In genomic region chrX:16836371-16836770, GRCh38 we compare ENCODE assay signal across 7 cellular contexts. TPM values are rescaled to one million over a fixed set of nuclear protein-coding genes. Genes with fewer than 3 reads are reported as not detected.
DNase-seq lines count a peak whose midpoint lies in the region; TF ChIP-seq lines count a peak whose summit lies in the region.

No MANE protein-coding gene starts in this region.

- DNase-seq in GM13976 (ENCODE audit: low spot score) = peak; percentile 12
- DNase-seq in MM.1S = no peak
- peak; percentile 71 for DNase-seq in ecto neural progenitor cell (ENCODE audit: low spot score)
- DNase-seq in trophoblast cell = peak; percentile 29 to 67
- DNase-seq in T1000 (lab: John Stamatoyannopoulos, UW) = no peak
- no peak for DNase-seq in NCI-H524 treated with DMSO at 0.1 percent for 48 hours (lab: John Stamatoyannopoulos, UW)
- no peak for DNase-seq in NCI-H446 treated with DMSO at 0.1 percent for 48 hours (lab: John Stamatoyannopoulos, UW)

- no peaks in the 10 kb centered on the region for H3K9me2 ChIP-seq in MM.1S (replicated peaks; ENCODE audit: insufficient read depth, low read length)

- H3K14ac ChIP-seq in trophoblast cell (ENCODE audit: low read length) = no peak overlapping the region

- no peak overlapping the region for H4K91ac ChIP-seq in trophoblast cell (ENCODE audit: low read depth, low read length)

- H3K36me3 ChIP-seq in MM.1S (replicated peaks; ENCODE audit: insufficient read depth, low read length) (no peaks in the 10 kb centered on the region), trophoblast cell (ENCODE audit: control insufficient read depth in 1 of 2, insufficient read depth in 2 of 2, low read length in 2 of 2) (peaks cover 13 to 17% of the 10 kb centered on the region in 2 experiments)

- in situ Hi-C loops in GM13976 (cut with MboI; ENCODE audit: low sequenced_read_pairs, unreplicated experiment) = no loop called here

- H4K12ac ChIP-seq in trophoblast cell (ENCODE audit: low read depth, low read length) = no peak overlapping the region

- H3K27ac ChIP-seq in MM.1S (ENCODE audit: low read length) (no peak overlapping the region), trophoblast cell (ENCODE audit: low read depth, low read length) (no peak overlapping the region)

- no peak overlapping the region for H3K23ac ChIP-seq in trophoblast cell (ENCODE audit: low read length)

- no peak overlapping the region for H2AFZ ChIP-seq in MM.1S (ENCODE audit: low read length)
- no peak overlapping the region for H2AFZ ChIP-seq in trophoblast cell (ENCODE audit: insufficient read depth, low read length, poor library complexity)

- H3K4me2 ChIP-seq in MM.1S (ENCODE audit: low read depth, low read length) (no peak overlapping the region), trophoblast cell (ENCODE audit: low read length) (no peak overlapping the region)

- no peaks in the 10 kb centered on the region; the same call in 1 of the 2 replicates for H3F3A ChIP-seq in MM.1S (ENCODE audit: insufficient read depth, low read length)

- H3K79me2 ChIP-seq in MM.1S (ENCODE audit: low read length) = no peaks in the 10 kb centered on the region
- no peaks in the 10 kb centered on the region for H3K79me2 ChIP-seq in trophoblast cell (ENCODE audit: control insufficient read depth, insufficient read depth, low read length, poor library complexity)

- H2BK12ac ChIP-seq in trophoblast cell (ENCODE audit: low read length) = no peak overlapping the region

- H4K20me1 ChIP-seq in MM.1S (ENCODE audit: insufficient read depth, low read length) = no peaks in the 10 kb centered on the region

- H3K4me1 ChIP-seq in MM.1S (ENCODE audit: low read length) = no peaks in the 10 kb centered on the region
- peaks cover 8 to 17% of the 10 kb centered on the region in 2 experiments for H3K4me1 ChIP-seq in trophoblast cell (ENCODE audit: control insufficient read depth in 1 of 2, insufficient read depth in 2 of 2, low read length in 2 of 2)

- no peak overlapping the region for H4K8ac ChIP-seq in trophoblast cell (ENCODE audit: low read depth, low read length)

- H2AK5ac ChIP-seq in trophoblast cell (ENCODE audit: low read length) = no peak overlapping the region

- H3K4me3 ChIP-seq in MM.1S (ENCODE audit: low read length) (no peak overlapping the region), trophoblast cell (ENCODE audit: low read depth, low read length) (no peak overlapping the region)

- H2BK5ac ChIP-seq in trophoblast cell (ENCODE audit: low read depth, low read length, poor library complexity) = no peak overlapping the region

- H3K4ac ChIP-seq in trophoblast cell (ENCODE audit: low read depth, low read length) = no peak overlapping the region

- H3K9me3 ChIP-seq in MM.1S (replicated peaks; ENCODE audit: insufficient read depth, low read length) (no peaks in the 10 kb centered on the region), trophoblast cell (ENCODE audit: insufficient read depth, low read depth, low read length) (no peaks in the 10 kb centered on the region)

- H3K27me3 ChIP-seq in MM.1S (replicated peaks; ENCODE audit: insufficient read depth, low read length) (no peaks in the 10 kb centered on the region), trophoblast cell (ENCODE audit: insufficient read depth, low read length) (no peaks in the 10 kb centered on the region)

- no peak overlapping the region for H2BK120ac ChIP-seq in trophoblast cell (ENCODE audit: insufficient read depth, low read length, poor library complexity)

- no peaks in the 10 kb centered on the region for H3K79me1 ChIP-seq in trophoblast cell (ENCODE audit: low read length)

- no CpG with 5 or more reads among the region's 9 CpGs for WGBS in trophoblast cell (ENCODE audit: extremely low coverage, insufficient coverage, insufficient read length)

- peak; percentile 38 for TF ChIP-seq CTCF in GM13976 (IDR thresholded peaks at IDR 0.05; ENCODE audit: borderline replicate concordance, control extremely low read depth, extremely low read depth, insufficient read depth, missing control alignments)
- TF ChIP-seq CTCF in MM.1S (IDR thresholded peaks at IDR 0.05; ENCODE audit: low read length) = 0 out of 2 replicates have a peak, but pooled peaks have one; percentile 9

- H3K18ac ChIP-seq in trophoblast cell (ENCODE audit: low read length) = no peak overlapping the region

- H3K9ac ChIP-seq in MM.1S (ENCODE audit: low read length) = no peak overlapping the region
- no peak overlapping the region for H3K9ac ChIP-seq in trophoblast cell (ENCODE audit: low read length)

RNA-seq across cellular contexts. Expression of gene RBBP7, which starts 33.8 kb away (rescaled TPM):
- 199 and 211 TPM in 2 replicates for polyA plus RNA-seq in trophoblast cell (2013)

RNA-seq across cellular contexts. Expression of gene TXLNG, which starts 50.1 kb away (rescaled TPM):
- polyA plus RNA-seq in trophoblast cell (2013) = 14.4 and 14.6 TPM in 2 replicates

Comparison
In these comparisons a context has a peak if more than half of its experiments do, and no peak if none do; other contexts are left out.
1. DNase-seq: peak in GM13976 (single experiment), ecto neural progenitor cell (single experiment) and trophoblast cell (2 of 2); none in MM.1S (single experiment), T1000 (single experiment), NCI-H524 treated with DMSO at 0.1 percent for 48 hours (single experiment) and NCI-H446 treated with DMSO at 0.1 percent for 48 hours (single experiment).